Comparison of ENCODE assay signal across 9 cellular contexts in genomic region chr19:13164370-13165090, GRCh38. TPM values are rescaled to one million over a fixed set of nuclear protein-coding genes. Genes with fewer than 3 reads are reported as not detected.
DNase-seq lines count a peak whose midpoint lies in the region; ATAC-seq, FAIRE-seq and TF ChIP-seq lines count a peak whose summit lies in the region.
"Had no signal": no experiment of that assay in that cellular context is flagged by ENCODE, and none has a peak within 500 bp of the region (broad histone marks: within the 10 kb centered on the region; RNA-seq: fewer than 3 reads in every experiment).

No MANE protein-coding gene starts in this region.

- H3K27ac Mint-ChIP-seq in activated T-cell treated with anti-CD3 and anti-CD28 coated beads, Interleukin-2, amount 50 U/mL, for 72 hours, result peak overlapping the region; percentile 67
- peak overlapping the region; percentile 99 for H3K27ac Mint-ChIP-seq in nephron progenitor cell

- H3K4me3 Mint-ChIP-seq in activated T-cell treated with anti-CD3 and anti-CD28 coated beads, Interleukin-2, amount 50 U/mL, for 72 hours, result peak overlapping the region; percentile 77 to 89
- H3K4me3 Mint-ChIP-seq in nephron progenitor cell, result peak overlapping the region; percentile 74

- no peak for FAIRE-seq in frontal cortex (lab: Jason Lieb, UNC)
- FAIRE-seq: A204.1 had no signal

- H3K4me1 Mint-ChIP-seq in activated T-cell treated with anti-CD3 and anti-CD28 coated beads, Interleukin-2, amount 50 U/mL, for 72 hours (ENCODE audit: low read depth), result peaks cover 72% of the 10 kb centered on the region
- H3K4me1 Mint-ChIP-seq in nephron progenitor cell, result peaks cover 65% of the 10 kb centered on the region

- peak overlapping the region; percentile 22 for H3K4me3 ChIP-seq in fibroblast of villous mesenchyme (ENCODE audit: low read depth, low read length)

- peaks cover 0 to 2% of the 10 kb centered on the region in 2 donors for H3K36me3 Mint-ChIP-seq in activated T-cell treated with anti-CD3 and anti-CD28 coated beads, Interleukin-2, amount 50 U/mL, for 72 hours (ENCODE audit: insufficient read depth in 2 of 2)
- H3K36me3 Mint-ChIP-seq in nephron progenitor cell (ENCODE audit: low read depth), result no peaks in the 10 kb centered on the region

- DNase-seq in DMS53 (lab: John Stamatoyannopoulos, UW) (peak; percentile 64), DMS53 treated with DMSO at 0.1 percent for 48 hours (lab: John Stamatoyannopoulos, UW; ENCODE audit: unreplicated experiment) (no peak), NCI-H526 (lab: John Stamatoyannopoulos, UW) (peak; percentile 90 to 93), fibroblast of villous mesenchyme (ENCODE audit: low read depth) (peak; percentile 70), nephron progenitor cell (peak; percentile 82), CD1c-positive myeloid dendritic cell (ENCODE audit: extremely low spot score) (no peak), frontal cortex (ENCODE audit: low spot score in 2 of 2) (no peak)
- DNase-seq in activated T-cell treated with anti-CD3 and anti-CD28 coated beads, Interleukin-2, amount 50 U/mL, for 72 hours, result peak; percentile 48 to 56

- TF ChIP-seq CTCF in fibroblast of villous mesenchyme (IDR thresholded peaks at IDR 0.05; ENCODE audit: insufficient read depth, low read depth, low read length) (no peak), nephron progenitor cell (IDR thresholded peaks at IDR 0.05) (no peak)

- H3K9me3 Mint-ChIP-seq in activated T-cell treated with anti-CD3 and anti-CD28 coated beads, Interleukin-2, amount 50 U/mL, for 72 hours, result no peaks in the 10 kb centered on the region
- no peaks in the 10 kb centered on the region for H3K9me3 Mint-ChIP-seq in nephron progenitor cell

- H3K27me3 Mint-ChIP-seq in activated T-cell treated with anti-CD3 and anti-CD28 coated beads, Interleukin-2, amount 50 U/mL, for 72 hours (ENCODE audit: low read depth), result no peaks in the 10 kb centered on the region
- H3K27me3 Mint-ChIP-seq in nephron progenitor cell (ENCODE audit: low read depth, poor library complexity), result peaks cover 5% of the 10 kb centered on the region

- ATAC-seq in activated T-cell treated with anti-CD3 and anti-CD28 coated beads, Interleukin-2, amount 50 U/mL, for 72 hours (replicated peaks in 1 of 2), result peak in 1 of 2 donors; percentile 10

RNA-seq across cellular contexts. Expression of gene IER2, which starts 14.3 kb away (rescaled TPM):
- total RNA-seq in activated T-cell treated with anti-CD3 and anti-CD28 coated beads, Interleukin-2, amount 50 U/mL, for 72 hours, result 100 to 1,000 TPM; 168 to 184 TPM
- total RNA-seq in fibroblast of villous mesenchyme, result 22.0 and 28.7 TPM in 2 replicates
- total RNA-seq in frontal cortex, result 9.0 TPM

RNA-seq across cellular contexts. Expression of gene STX10, which starts 14.4 kb away (rescaled TPM):
- 10 to 100 TPM; 73.9 to 89.9 TPM for total RNA-seq in activated T-cell treated with anti-CD3 and anti-CD28 coated beads, Interleukin-2, amount 50 U/mL, for 72 hours
- total RNA-seq in fibroblast of villous mesenchyme (58.3 and 69.9 TPM in 2 replicates), frontal cortex (18.3 TPM)

RNA-seq across cellular contexts. Expression of gene NACC1, which starts 46.5 kb away (rescaled TPM):
- total RNA-seq in activated T-cell treated with anti-CD3 and anti-CD28 coated beads, Interleukin-2, amount 50 U/mL, for 72 hours, result 10 to 100 TPM; 53.6 to 76.0 TPM
- total RNA-seq in fibroblast of villous mesenchyme, result 95.0 and 104 TPM in 2 replicates
- 16.3 TPM for total RNA-seq in frontal cortex

RNA-seq across cellular contexts. Expression of gene TRMT1, which starts 48.0 kb away (rescaled TPM):
- 10 to 100 TPM; 41.0 to 46.0 TPM for total RNA-seq in activated T-cell treated with anti-CD3 and anti-CD28 coated beads, Interleukin-2, amount 50 U/mL, for 72 hours
- total RNA-seq in fibroblast of villous mesenchyme (25.4 and 25.9 TPM in 2 replicates), frontal cortex (17.9 TPM)

Comparison
In these comparisons a context has a peak if more than half of its experiments do, and no peak if none do; other contexts are left out.
1. DNase-seq: peak in DMS53 (single experiment), NCI-H526 (2 of 2), activated T-cell treated with anti-CD3 and anti-CD28 coated beads, Interleukin-2, amount 50 U/mL, for 72 hours (2 of 2), fibroblast of villous mesenchyme (single experiment) and nephron progenitor cell (single experiment); none in DMS53 treated with DMSO at 0.1 percent for 48 hours (single experiment), CD1c-positive myeloid dendritic cell (single experiment) and frontal cortex (0 of 2).